ENCODE assay signal across 1 cellular context in the genomic region with DNA sequence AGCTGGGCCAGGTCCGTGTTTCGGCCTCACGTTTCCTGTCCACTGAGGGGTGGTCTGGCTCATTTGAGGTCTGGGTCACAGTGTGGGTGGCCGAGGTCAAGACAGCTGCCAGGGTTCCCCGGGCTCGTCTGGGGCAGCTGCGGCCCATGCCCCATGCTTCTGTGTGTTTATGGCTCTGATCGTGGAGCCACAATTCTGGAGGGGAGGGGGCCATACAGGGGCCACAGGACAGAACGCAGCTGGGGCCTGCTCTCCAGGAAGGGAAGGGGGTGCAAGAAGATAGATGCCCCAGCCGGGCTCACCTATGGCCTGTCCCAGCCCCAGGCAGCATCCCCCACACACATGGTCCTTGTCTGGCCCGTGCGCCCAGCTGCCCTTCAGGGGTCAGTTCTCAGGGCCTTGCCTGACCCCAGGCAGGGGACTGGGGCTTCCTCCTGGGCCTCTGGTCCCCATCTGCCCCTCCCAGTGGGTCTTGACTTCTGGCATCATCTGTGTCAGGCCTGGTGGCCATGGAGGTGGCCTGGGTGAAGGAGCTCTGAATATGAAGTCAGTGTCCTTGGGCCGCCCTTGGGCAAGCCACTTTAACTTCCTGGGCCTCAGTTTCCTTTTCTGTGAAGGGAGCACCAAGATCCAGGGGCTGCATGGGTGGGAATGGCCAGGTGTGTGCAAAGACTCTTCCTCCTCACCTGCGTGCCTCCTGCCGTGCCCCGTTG.
TF ChIP-seq lines count a peak whose summit lies in the region.

No MANE protein-coding gene starts in this region.

TF ChIP-seq in K562, 482 proteins besides CTCF, POLR2A, EP300 and RAD21:
- TF ChIP-seq, protein P1, sequence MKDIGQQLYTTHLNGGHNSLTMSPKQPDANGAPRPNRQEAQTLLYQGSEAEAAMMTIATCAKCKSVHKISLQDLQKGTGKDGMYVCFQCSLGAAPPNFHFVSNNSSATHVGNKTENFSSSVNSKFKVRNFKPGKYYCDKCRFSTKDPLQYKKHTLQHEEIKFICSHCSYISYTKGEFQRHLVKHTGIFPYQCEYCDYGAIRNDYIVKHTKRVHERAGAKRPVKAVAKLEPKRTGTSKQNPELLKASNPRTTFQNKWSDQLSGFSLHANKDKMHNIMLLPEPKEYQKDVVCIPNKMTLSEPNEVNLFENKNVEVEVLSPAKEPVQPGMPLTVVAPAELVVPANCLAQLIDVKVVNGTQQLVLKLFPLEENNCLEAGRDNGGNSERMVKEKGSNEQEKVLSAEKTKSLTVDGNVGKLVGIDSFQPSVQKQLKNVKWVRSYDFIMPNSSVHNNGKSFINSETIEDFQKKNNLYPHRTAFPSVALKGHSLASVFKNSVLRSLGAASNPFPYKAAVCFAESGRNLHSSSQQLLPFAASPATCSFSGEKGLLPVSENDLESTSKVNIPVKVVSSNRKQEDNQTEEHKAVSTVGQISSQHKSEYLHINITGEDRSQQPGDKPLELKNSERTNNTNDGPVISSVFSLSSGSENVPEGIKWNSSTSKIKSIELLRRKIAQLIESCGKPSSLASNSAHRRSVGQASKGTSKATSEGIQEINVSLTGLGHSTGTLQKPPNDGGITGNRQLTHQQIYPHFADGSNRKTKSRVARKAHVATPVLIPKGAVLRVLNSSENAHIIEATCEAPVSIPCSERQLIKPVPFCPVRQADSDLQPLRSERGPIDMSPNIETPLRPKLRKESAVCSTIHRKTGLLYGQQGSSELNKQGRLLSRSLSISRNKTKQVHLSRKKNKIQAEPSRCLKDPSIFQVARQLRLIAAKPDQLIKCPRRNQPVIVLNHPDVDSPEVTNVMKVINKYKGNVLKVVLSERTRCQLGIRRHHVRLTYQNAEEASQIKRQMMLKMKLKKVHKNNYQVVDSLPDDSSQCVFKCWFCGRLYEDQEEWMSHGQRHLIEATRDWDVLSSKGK (CRISPR knock-in tag; IDR thresholded peaks at IDR 0.05), result no peak
- TF ChIP-seq POLR2G (IDR thresholded peaks at IDR 0.05; ENCODE audit: low read depth, low read length), result 0 out of 2 replicates have a peak, but pooled peaks have one; percentile 21
